ENCODE assay signal across 18 cellular contexts in genomic region chr4:7150083-7150635, GRCh38. TPM values are rescaled to one million over a fixed set of nuclear protein-coding genes. Genes with fewer than 3 reads are reported as not detected.
A peak's percentile ranks its signal among the peaks of the same experiment; 100 is the strongest.
DNase-seq lines count a peak whose midpoint lies in the region; ATAC-seq and TF ChIP-seq lines count a peak whose summit lies in the region.
"Had no signal": no experiment of that assay in that cellular context is flagged by ENCODE, and none has a peak within 500 bp of the region (broad histone marks: within the 10 kb centered on the region; RNA-seq: fewer than 3 reads in every experiment).

No MANE protein-coding gene starts in this region.

- TF ChIP-seq CTCF in astrocyte of the spinal cord (IDR thresholded peaks at IDR 0.05; ENCODE audit: low read depth, low read length) (no peak), osteoblast (IDR thresholded peaks at IDR 0.05; ENCODE audit: extremely low read depth, low read depth, low read length) (no peak)

- in situ Hi-C loops in astrocyte of the spinal cord (cut with HindIII; ENCODE audit: low sequenced_read_pairs): no loop called here

- no peaks in the 10 kb centered on the region for H3K4me1 Mint-ChIP-seq in activated T-cell treated with anti-CD3 and anti-CD28 coated beads, Interleukin-2, amount 50 U/mL, for 4 hours (ENCODE audit: low read depth)
- H3K4me1 Mint-ChIP-seq: H9 had no signal

- no peak overlapping the region for H3K27ac ChIP-seq in osteoblast (ENCODE audit: low read depth, low read length)
- H3K27ac ChIP-seq: C4-2B, KMS-11 had no signal

- no peaks in the 10 kb centered on the region for H3K79me2 ChIP-seq in osteoblast (ENCODE audit: insufficient read depth, low read length)

- no peaks in the 10 kb centered on the region for H3K4me1 ChIP-seq in osteoblast (ENCODE audit: insufficient read depth, low read length)
- H3K4me1 ChIP-seq: Caco-2 had no signal

- no peak overlapping the region for H2AFZ ChIP-seq in osteoblast (ENCODE audit: low read length)

- H3K9me3 ChIP-seq in osteoblast (ENCODE audit: low read depth, low read length): no peaks in the 10 kb centered on the region
- H3K9me3 ChIP-seq: Caco-2 had no signal

- H3K36me3 Mint-ChIP-seq in activated T-cell treated with anti-CD3 and anti-CD28 coated beads, Interleukin-2, amount 50 U/mL, for 4 hours (ENCODE audit: insufficient read depth): no peaks in the 10 kb centered on the region

- no peaks in the 10 kb centered on the region for H4K20me1 ChIP-seq in osteoblast (ENCODE audit: insufficient read depth, low read length)

- DNase-seq in EH (ENCODE audit: low read depth) (peak; percentile 38), H7 (peak; percentile 46), astrocyte of the spinal cord (ENCODE audit: low read depth, low spot score) (peak; percentile 36), osteoblast (ENCODE audit: insufficient read length, low spot score, missing footprints) (peak; percentile 17), NCI-H774 (lab: John Stamatoyannopoulos, UW) (no peak)
- no peak for DNase-seq in activated T-cell treated with anti-CD3 and anti-CD28 coated beads, Interleukin-2, amount 50 U/mL, for 4 hours
- DNase-seq: ACHN; AML-193; Caco-2; CD4-positive, alpha-beta T cell; GF-D8; GOT3; H9 had no signal

- H3K27me3 ChIP-seq in H7 (ENCODE audit: control insufficient read depth, insufficient read depth, low read length): no peaks in the 10 kb centered on the region
- peaks cover 19% of the 10 kb centered on the region for H3K27me3 ChIP-seq in osteoblast (ENCODE audit: insufficient read depth, low read length)

- no peak overlapping the region for H3K4me2 ChIP-seq in osteoblast (ENCODE audit: insufficient read depth, low read length)
- H3K4me2 ChIP-seq: KMS-11 had no signal

- ATAC-seq in HG03097 (IDR thresholded peaks at IDR 0.05; ENCODE audit: low FRiP score, unreplicated experiment) (no peak), HG02571 (IDR thresholded peaks at IDR 0.05; ENCODE audit: unreplicated experiment) (no peak)
- no peak for ATAC-seq in activated T-cell treated with anti-CD3 and anti-CD28 coated beads, Interleukin-2, amount 50 U/mL, for 4 hours

- H3K36me3 ChIP-seq in H7 (replicated peaks; ENCODE audit: control insufficient read depth, insufficient read depth, low read length) (no peaks in the 10 kb centered on the region), osteoblast (ENCODE audit: insufficient read depth, low read length) (no peaks in the 10 kb centered on the region)

- peaks cover 18% of the 10 kb centered on the region for H3K27me3 Mint-ChIP-seq in activated T-cell treated with anti-CD3 and anti-CD28 coated beads, Interleukin-2, amount 50 U/mL, for 4 hours (ENCODE audit: low read depth)

- no peaks in the 10 kb centered on the region for H3K9me3 Mint-ChIP-seq in activated T-cell treated with anti-CD3 and anti-CD28 coated beads, Interleukin-2, amount 50 U/mL, for 4 hours
- H3K9me3 Mint-ChIP-seq: CD4-positive, alpha-beta T cell; H9 had no signal

- H3K4me3 Mint-ChIP-seq in activated T-cell treated with anti-CD3 and anti-CD28 coated beads, Interleukin-2, amount 50 U/mL, for 4 hours: no peak overlapping the region
- H3K4me3 Mint-ChIP-seq: CD4-positive, alpha-beta T cell; H9 had no signal

- H3K4me3 ChIP-seq in H7 (ENCODE audit: insufficient read depth, low read depth, low read length): no peak overlapping the region
- H3K4me3 ChIP-seq in astrocyte of the spinal cord (ENCODE audit: low read depth, low read length): no peak overlapping the region
- no peak overlapping the region for H3K4me3 ChIP-seq in osteoblast (ENCODE audit: insufficient read depth, low read length)

RNA-seq across cellular contexts. Expression of gene SORCS2, which starts 42.2 kb away (rescaled TPM):
- 2.0 and 4.9 TPM in 2 replicates for total RNA-seq in H7 (2014; rRNA removed; shearing (Covaris generic))
- 9.0 and 11.5 TPM in 2 replicates for total RNA-seq in osteoblast
- total RNA-seq in activated T-cell treated with anti-CD3 and anti-CD28 coated beads, Interleukin-2, amount 50 U/mL, for 4 hours: under 1 TPM in 2 of 3 donors, not detected in 1; 0.18 to 0.43 TPM
- total RNA-seq: CD4-positive, alpha-beta T cell; HT-29 had no signal

Comparison
In these comparisons a context has a peak if more than half of its experiments do, and no peak if none do; other contexts are left out.
1. DNase-seq: peak in EH (single experiment), H7 (single experiment), astrocyte of the spinal cord (single experiment) and osteoblast (single experiment); none in NCI-H774 (single experiment) and activated T-cell treated with anti-CD3 and anti-CD28 coated beads, Interleukin-2, amount 50 U/mL, for 4 hours (single experiment).